13 cellular contexts compared by ENCODE assay signal in the genomic region with DNA sequence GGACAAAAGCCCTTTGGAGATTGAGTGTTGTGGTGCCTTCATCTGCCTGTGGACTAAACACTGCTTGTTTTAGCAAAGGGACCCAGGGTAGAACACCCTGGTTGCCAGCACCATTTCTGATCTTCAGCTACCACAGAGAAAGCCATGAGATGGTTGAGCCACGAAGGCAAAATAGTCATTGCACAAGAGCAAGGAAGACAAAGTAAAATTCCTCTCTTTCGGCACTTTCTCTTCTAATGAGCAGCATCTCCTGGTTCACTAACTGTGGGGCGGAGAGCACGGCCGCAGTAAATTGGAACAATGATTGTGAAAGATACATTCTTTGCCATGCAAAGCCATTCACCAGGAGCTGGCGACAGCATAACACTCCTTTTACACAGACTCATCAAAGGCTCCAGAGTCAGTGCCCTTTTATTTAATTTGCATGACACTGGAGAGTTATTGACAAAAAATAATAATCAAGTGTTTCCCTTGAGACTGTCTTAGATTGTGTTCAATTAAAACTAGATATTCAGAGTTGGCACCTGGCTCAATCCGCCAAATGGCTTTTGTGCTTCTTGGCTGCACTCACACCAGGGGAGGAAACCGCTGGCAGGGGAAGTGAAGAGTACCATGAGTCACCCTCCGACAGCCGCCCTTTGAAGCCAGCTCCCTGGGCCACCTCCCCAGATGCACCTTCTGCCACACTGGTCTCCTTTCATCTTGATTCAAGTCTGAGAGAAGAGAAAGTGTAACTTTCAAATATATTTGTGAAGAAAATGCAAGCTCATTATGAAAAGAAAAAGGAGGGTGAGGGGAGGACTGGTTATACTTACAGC.
DNase-seq lines count a peak whose midpoint lies in the region; ATAC-seq and TF ChIP-seq lines count a peak whose summit lies in the region.
"Had no signal": no experiment of that assay in that cellular context is flagged by ENCODE, and none has a peak within 500 bp of the region (broad histone marks: within the 10 kb centered on the region; RNA-seq: fewer than 3 reads in every experiment).

No MANE protein-coding gene starts in this region.

- peaks cover 3% of the 10 kb centered on the region for H3K27me3 Mint-ChIP-seq in progenitor cell of endocrine pancreas
- H3K27me3 Mint-ChIP-seq: dendritic cell treated with granulocyte-macrophage colony-stimulating factor and Interleukin-4, amounts not matched to agents 40 ng/mL and 50 ng/mL, for 4 days; stimulated activated memory B cell treated with anti-CD40 and anti-IgM and Interleukin-4, amounts not matched to agents 10 μg/mL and 1 μg/mL and 100 μg/mL, for 72 hours had no signal

- 0 out of 2 replicates have a peak, but pooled peaks cover 2% of the 10 kb centered on the region for H3K4me1 ChIP-seq in HEK293 (ENCODE audit: control insufficient read depth, insufficient read depth, low read length)
- H3K4me1 ChIP-seq in esophagus squamous epithelium: peaks cover 0 to 17% (median 0%) of the 10 kb centered on the region in 3 donors

- peaks cover 1% of the 10 kb centered on the region for H3K4me1 Mint-ChIP-seq in progenitor cell of endocrine pancreas (ENCODE audit: low read depth)
- H3K4me1 Mint-ChIP-seq: stimulated activated memory B cell treated with anti-CD40 and anti-IgM and Interleukin-4, amounts not matched to agents 10 μg/mL and 1 μg/mL and 100 μg/mL, for 72 hours had no signal

- ATAC-seq in GM21390 (IDR thresholded peaks at IDR 0.05; ENCODE audit: unreplicated experiment): no peak
- ATAC-seq in left lobe of liver: no peak
- ATAC-seq: activated CD8-positive, alpha-beta T cell treated with anti-CD3 and anti-CD28 coated beads, Interleukin-2, amount 10 ng/mL, durations not matched to agents 7 days and 5 days; stimulated activated memory B cell treated with anti-CD40 and anti-IgM and Interleukin-4, amounts not matched to agents 10 μg/mL and 1 μg/mL and 100 μg/mL, for 72 hours had no signal

- DNase-seq in DMS153 (lab: John Stamatoyannopoulos, UW) (peak; percentile 42), NCI-H446 (lab: John Stamatoyannopoulos, UW) (peak; percentile 39 to 79), esophagus squamous epithelium (lab: John Stamatoyannopoulos, UW) (no peak), dorsolateral prefrontal cortex (no peak), progenitor cell of endocrine pancreas (ENCODE audit: low spot score, unreplicated experiment) (no peak), left lobe of liver (ENCODE audit: low spot score) (no peak)
- DNase-seq: activated CD8-positive, alpha-beta T cell treated with anti-CD3 and anti-CD28 coated beads, Interleukin-2, amount 10 ng/mL, durations not matched to agents 7 days and 5 days; glutamatergic neuron; NCI-H2171 had no signal

- no peak overlapping the region for H3K4me3 Mint-ChIP-seq in progenitor cell of endocrine pancreas (ENCODE audit: low read depth)
- H3K4me3 Mint-ChIP-seq: activated CD8-positive, alpha-beta T cell treated with anti-CD3 and anti-CD28 coated beads, Interleukin-2, amount 10 ng/mL, durations not matched to agents 7 days and 5 days; dendritic cell treated with granulocyte-macrophage colony-stimulating factor and Interleukin-4, amounts not matched to agents 40 ng/mL and 50 ng/mL, for 4 days; stimulated activated memory B cell treated with anti-CD40 and anti-IgM and Interleukin-4, amounts not matched to agents 10 μg/mL and 1 μg/mL and 100 μg/mL, for 72 hours had no signal

- WGBS in esophagus squamous epithelium, 2 donors: 23 to 35% methylated on average over 7 to 10 of the region's 10 CpGs

- H3K9me3 Mint-ChIP-seq in progenitor cell of endocrine pancreas (ENCODE audit: low read depth): no peaks in the 10 kb centered on the region
- H3K9me3 Mint-ChIP-seq: dendritic cell treated with granulocyte-macrophage colony-stimulating factor and Interleukin-4, amounts not matched to agents 40 ng/mL and 50 ng/mL, for 4 days; stimulated activated memory B cell treated with anti-CD40 and anti-IgM and Interleukin-4, amounts not matched to agents 10 μg/mL and 1 μg/mL and 100 μg/mL, for 72 hours had no signal

- H3K36me3 Mint-ChIP-seq in progenitor cell of endocrine pancreas (ENCODE audit: insufficient read depth): no peaks in the 10 kb centered on the region
- H3K36me3 Mint-ChIP-seq: stimulated activated memory B cell treated with anti-CD40 and anti-IgM and Interleukin-4, amounts not matched to agents 10 μg/mL and 1 μg/mL and 100 μg/mL, for 72 hours had no signal

- intact Hi-C loops in esophagus squamous epithelium (cut with DNase I): no loop called here
- intact Hi-C loops in dorsolateral prefrontal cortex (cut with DNase I): no loop called here

- POLR2A ChIA-PET in HEK293 (lab: Yijun Ruan, JAX): no interaction called here

- H3K27me3 ChIP-seq in esophagus squamous epithelium: no peaks in the 10 kb centered on the region
- H3K27me3 ChIP-seq in dorsolateral prefrontal cortex: peaks cover 0 to 31% (median 3%) of the 10 kb centered on the region in 45 donors

- H3K36me3 ChIP-seq in HEK293 (ENCODE audit: control insufficient read depth in 2 of 2, insufficient read depth in 1 of 2, low read length in 2 of 2) (no peaks in the 10 kb centered on the region), esophagus squamous epithelium (no peaks in the 10 kb centered on the region)

- no peak overlapping the region for H3K27ac Mint-ChIP-seq in progenitor cell of endocrine pancreas
- H3K27ac Mint-ChIP-seq: activated CD8-positive, alpha-beta T cell treated with anti-CD3 and anti-CD28 coated beads, Interleukin-2, amount 10 ng/mL, durations not matched to agents 7 days and 5 days; dendritic cell treated with granulocyte-macrophage colony-stimulating factor and Interleukin-4, amounts not matched to agents 40 ng/mL and 50 ng/mL, for 4 days; stimulated activated memory B cell treated with anti-CD40 and anti-IgM and Interleukin-4, amounts not matched to agents 10 μg/mL and 1 μg/mL and 100 μg/mL, for 72 hours had no signal

- no peak overlapping the region for H3K27ac ChIP-seq in HEK293 (ENCODE audit: extremely low read depth, low read depth, low read length)
- H3K27ac ChIP-seq in esophagus squamous epithelium: peak overlapping the region; percentile 32 to 76 (median 48)
- no peak overlapping the region for H3K27ac ChIP-seq in dorsolateral prefrontal cortex

- CTCF ChIA-PET in HEK293 (lab: Yijun Ruan, JAX): interaction anchor here (0.7 kb wide), 1 partner anchor 1302 kb away, joined by 3 read pairs; no protein-coding TSS in a partner anchor

- H3K4me3 ChIP-seq in HEK293 (ENCODE audit: low read depth, low read length) (no peak overlapping the region), esophagus squamous epithelium (no peak overlapping the region), dorsolateral prefrontal cortex (no peak overlapping the region)

- TF ChIP-seq CTCF in HEK293 (tag by site-specific recombination; IDR thresholded peaks at IDR 0.05) (no peak), esophagus squamous epithelium (IDR thresholded peaks at IDR 0.05) (no peak), dorsolateral prefrontal cortex (IDR thresholded peaks at IDR 0.05 in 54 of 56, conservative IDR thresholded peaks at IDR 0.05 in 2 of 56; ENCODE audit: low read depth in 1 of 56, partially characterized antibody in 56 of 56) (no peak), progenitor cell of endocrine pancreas (IDR thresholded peaks at IDR 0.05; ENCODE audit: unreplicated experiment) (no peak)

- H3K9me3 ChIP-seq in HEK293 (ENCODE audit: control insufficient read depth, insufficient read depth, low read depth, low read length) (no peaks in the 10 kb centered on the region), esophagus squamous epithelium (no peaks in the 10 kb centered on the region)

- TF ChIP-seq POLR2A in esophagus squamous epithelium (IDR thresholded peaks at IDR 0.05): no peak

TF ChIP-seq in HEK293, 187 proteins besides CTCF, POLR2A, EP300 and RAD21 (continues in another document):
- TF ChIP-seq WT1 (tag by site-specific recombination; IDR thresholded peaks at IDR 0.05): peak; percentile 39; the same call in 1 of the 2 replicates
- 0 out of 2 replicates have a peak, but pooled peaks have one; percentile 17 for TF ChIP-seq GLIS2 (tag by site-specific recombination; IDR thresholded peaks at IDR 0.05)
- peak; percentile 47 for TF ChIP-seq GLIS1 (tag by site-specific recombination; IDR thresholded peaks at IDR 0.05)
- no peak for TF ChIP-seq ZNF518A (tag by site-specific recombination; conservative IDR thresholded peaks at IDR 0.05; ENCODE audit: low read depth)
- 0 out of 2 replicates have a peak, but pooled peaks have one; percentile 34 for TF ChIP-seq PRDM1 (tag by site-specific recombination; IDR thresholded peaks at IDR 0.05)
- peak; percentile 60; the same call in 1 of the 2 replicates for TF ChIP-seq ZNF548 (tag by site-specific recombination; IDR thresholded peaks at IDR 0.05)

Comparison
In these comparisons a context has a peak if more than half of its experiments do, and no peak if none do; other contexts are left out.
1. DNase-seq: peak in DMS153 (single experiment) and NCI-H446 (2 of 2); none in esophagus squamous epithelium (single experiment), dorsolateral prefrontal cortex (0 of 10), progenitor cell of endocrine pancreas (single experiment) and left lobe of liver (single experiment).
2. H3K27ac ChIP-seq: peak in esophagus squamous epithelium (4 of 4); none in HEK293 (single experiment) and dorsolateral prefrontal cortex (0 of 59).